ENCODE assay signal across 1 cellular context in the genomic region with DNA sequence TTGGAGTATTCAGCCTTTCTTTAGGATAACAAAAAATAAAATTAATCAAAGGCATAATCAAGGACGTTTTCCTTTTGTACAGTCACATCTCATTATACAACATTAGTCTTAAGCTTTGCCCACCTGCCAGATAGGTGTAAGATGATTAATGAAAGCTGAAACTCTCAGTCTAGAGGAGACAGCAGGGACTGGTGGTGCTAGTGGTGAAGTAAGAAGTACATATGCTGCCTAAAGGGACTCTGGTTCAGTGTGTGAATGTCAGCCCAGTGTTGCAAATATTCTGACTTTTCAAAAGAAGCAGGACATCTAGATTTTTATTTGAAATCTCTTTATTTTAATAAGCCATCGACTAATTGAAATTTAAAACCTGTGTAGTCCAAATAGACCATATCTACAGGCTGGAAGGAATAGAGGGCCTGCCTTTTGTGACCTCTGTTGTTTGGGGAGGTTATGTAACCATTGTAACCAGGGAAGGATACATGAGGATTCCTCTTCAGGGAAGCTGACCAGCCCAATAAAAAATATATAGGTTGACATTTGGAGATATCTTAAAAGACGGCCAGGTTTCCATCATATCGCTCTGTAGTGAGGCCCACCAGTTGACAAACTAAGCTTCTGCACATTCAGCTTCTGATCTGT.
TF ChIP-seq lines count a peak whose summit lies in the region.

No MANE protein-coding gene starts in this region.

TF ChIP-seq in GM12878, 131 proteins besides CTCF, POLR2A, EP300 and RAD21:
- TF ChIP-seq, protein P1, sequence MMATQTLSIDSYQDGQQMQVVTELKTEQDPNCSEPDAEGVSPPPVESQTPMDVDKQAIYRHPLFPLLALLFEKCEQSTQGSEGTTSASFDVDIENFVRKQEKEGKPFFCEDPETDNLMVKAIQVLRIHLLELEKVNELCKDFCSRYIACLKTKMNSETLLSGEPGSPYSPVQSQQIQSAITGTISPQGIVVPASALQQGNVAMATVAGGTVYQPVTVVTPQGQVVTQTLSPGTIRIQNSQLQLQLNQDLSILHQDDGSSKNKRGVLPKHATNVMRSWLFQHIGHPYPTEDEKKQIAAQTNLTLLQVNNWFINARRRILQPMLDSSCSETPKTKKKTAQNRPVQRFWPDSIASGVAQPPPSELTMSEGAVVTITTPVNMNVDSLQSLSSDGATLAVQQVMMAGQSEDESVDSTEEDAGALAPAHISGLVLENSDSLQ (IDR thresholded peaks at IDR 0.05), result peak; percentile 37; the same call in 1 of the 2 replicates
- TF ChIP-seq PML (IDR thresholded peaks at IDR 0.05; ENCODE audit: low read length), result no peak
